ENCODE assay signal across 23 cellular contexts in the genomic region with DNA sequence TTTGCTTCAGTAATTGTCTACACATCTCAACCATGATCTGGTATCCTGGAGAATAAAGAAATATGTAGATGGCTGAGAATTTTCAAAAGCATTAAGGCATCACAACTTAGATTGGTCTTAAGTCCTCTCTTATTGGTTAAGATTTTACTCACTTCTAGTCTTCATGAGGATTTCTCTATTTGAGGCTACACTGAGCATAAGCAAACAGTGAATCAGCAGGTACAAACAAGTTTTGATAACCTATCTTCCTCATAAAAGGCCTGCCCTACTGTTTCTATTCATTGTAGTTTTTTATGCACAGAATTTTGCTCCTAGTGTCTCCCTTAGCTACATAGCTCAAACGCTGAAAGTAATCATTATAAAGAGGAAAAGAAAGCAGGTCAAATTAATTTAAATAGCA.
A peak's percentile ranks its signal among the peaks of the same experiment; 100 is the strongest.
DNase-seq lines count a peak whose midpoint lies in the region; ATAC-seq, FAIRE-seq and TF ChIP-seq lines count a peak whose summit lies in the region.
"Had no signal": no experiment of that assay in that cellular context is flagged by ENCODE, and none has a peak within 500 bp of the region (broad histone marks: within the 10 kb centered on the region; RNA-seq: fewer than 3 reads in every experiment).

No MANE protein-coding gene starts in this region.

- no peak overlapping the region for H3K4ac ChIP-seq in neuronal stem cell (ENCODE audit: low read length)

- H2AFZ ChIP-seq in GM12878 (ENCODE audit: control insufficient read depth, low read depth, low read length) (no peak overlapping the region), neuronal stem cell (ENCODE audit: low read length) (no peak overlapping the region)
- H2AFZ ChIP-seq: GM23248 had no signal

- DNase-seq in NCI-H526 treated with DMSO at 0.1 percent for 48 hours (lab: John Stamatoyannopoulos, UW), result peak; percentile 4
- DNase-seq in NCI-H526 (lab: John Stamatoyannopoulos, UW), result no peak
- peak; percentile 3 for DNase-seq in NCI-H1417 treated with DMSO at 0.1 percent for 48 hours (lab: John Stamatoyannopoulos, UW)
- DNase-seq in GM12878 (ENCODE audit: low read depth, low spot score), result no peak
- no peak for DNase-seq in progenitor cell of endocrine pancreas (ENCODE audit: low spot score, unreplicated experiment)
- DNase-seq in colonic mucosa, result no peak
- no peak for DNase-seq in neuronal stem cell (ENCODE audit: low spot score)
- DNase-seq: ACHN; BE2C; CD8-positive, alpha-beta memory T cell; DMS 273 treated with DMSO at 0.1 percent for 48 hours; DND-41; GM23248; H9; KBM-7; MG63; NCI-H187; NCI-H2081 treated with DMSO at 0.1 percent for 48 hours; NCI-H2171 treated with DMSO at 0.1 percent for 48 hours; NCI-H524 treated with DMSO at 0.1 percent for 48 hours had no signal

- intact Hi-C loops in GM12878 (cut with micrococcal nuclease; ENCODE audit: unreplicated experiment), result no loop called here
- intact Hi-C loops in colonic mucosa (cut with DNase I), result no loop called here

- CTCF ChIA-PET in GM12878 (lab: Yijun Ruan, JAX), result no interaction called here

- no peak overlapping the region for H3K27ac ChIP-seq in GM12878 (ENCODE audit: control insufficient read depth, insufficient read depth)
- no peak overlapping the region for H3K27ac ChIP-seq in colonic mucosa
- no peak overlapping the region for H3K27ac ChIP-seq in neuronal stem cell (replicated peaks; ENCODE audit: low read length)
- H3K27ac ChIP-seq: 22Rv1, GM23248 had no signal

- in situ Hi-C loops in GM12878 (cut with MboI), result no loop called here

- peak overlapping the region; percentile 3 for H3K27ac Mint-ChIP-seq in progenitor cell of endocrine pancreas
- H3K27ac Mint-ChIP-seq: CD14-positive monocyte; CD8-positive, alpha-beta memory T cell; H9 had no signal

- H3K36me3 Mint-ChIP-seq in progenitor cell of endocrine pancreas (ENCODE audit: insufficient read depth), result no peaks in the 10 kb centered on the region
- H3K36me3 Mint-ChIP-seq: CD14-positive monocyte; CD8-positive, alpha-beta memory T cell had no signal

- no peak for TF ChIP-seq POLR2A in GM12878 (IDR thresholded peaks at IDR 0.05; ENCODE audit: low read depth, low read length)

- FAIRE-seq in GM12878 (lab: Jason Lieb, UNC), result peak; percentile 13

- H3K4me2 ChIP-seq in GM12878 (ENCODE audit: control insufficient read depth, insufficient read depth) (no peak overlapping the region), neuronal stem cell (ENCODE audit: insufficient read depth, low read length, poor library complexity, severe bottlenecking) (no peak overlapping the region)

- H3K23ac ChIP-seq in neuronal stem cell (ENCODE audit: low read depth, low read length, poor library complexity), result no peak overlapping the region

- POLR2A ChIA-PET in GM12878 (lab: Charles Lee), result no interaction called here

- no peak overlapping the region for H3K18ac ChIP-seq in neuronal stem cell (ENCODE audit: low read length)

- no peak overlapping the region for H2BK15ac ChIP-seq in neuronal stem cell (ENCODE audit: low read length)

- H3K9me3 ChIP-seq in GM12878 (replicated peaks; ENCODE audit: control insufficient read depth, insufficient read depth, low read length), result no peaks in the 10 kb centered on the region
- H3K9me3 ChIP-seq in colonic mucosa, result no peaks in the 10 kb centered on the region
- no peaks in the 10 kb centered on the region for H3K9me3 ChIP-seq in neuronal stem cell (replicated peaks in 1 of 2; ENCODE audit: control insufficient read depth in 2 of 2, insufficient read depth in 1 of 2, low read depth in 1 of 2, low read length in 2 of 2)
- H3K9me3 ChIP-seq: BE2C, MG63 had no signal

- RAD21 ChIA-PET in GM12878 (lab: Charles Lee; ENCODE audit: unreplicated experiment), result no interaction called here

- H3K9ac ChIP-seq in GM12878 (ENCODE audit: control insufficient read depth, insufficient read depth, low read length) (no peak overlapping the region), colonic mucosa (ENCODE audit: low read depth in 2 of 2, low read length in 2 of 2) (no peak overlapping the region), neuronal stem cell (ENCODE audit: low read depth, low read length, poor library complexity) (no peak overlapping the region)
- H3K9ac ChIP-seq: GM23248 had no signal

- H3K79me2 ChIP-seq in GM12878 (ENCODE audit: control insufficient read depth, insufficient read depth, low read length), result no peaks in the 10 kb centered on the region

- no peaks in the 10 kb centered on the region for H3K9me3 Mint-ChIP-seq in progenitor cell of endocrine pancreas (ENCODE audit: low read depth)
- H3K9me3 Mint-ChIP-seq: CD8-positive, alpha-beta memory T cell had no signal

- no peaks in the 10 kb centered on the region for H4K20me1 ChIP-seq in GM12878 (ENCODE audit: control insufficient read depth, insufficient read depth)

- H3K14ac ChIP-seq in neuronal stem cell (ENCODE audit: low read length), result no peak overlapping the region

- no peaks in the 10 kb centered on the region for H3K27me3 ChIP-seq in GM12878 (replicated peaks in 1 of 2; ENCODE audit: control insufficient read depth in 2 of 2, insufficient read depth in 2 of 2, low read length in 1 of 2)
- no peaks in the 10 kb centered on the region for H3K27me3 ChIP-seq in colonic mucosa
- H3K27me3 ChIP-seq in neuronal stem cell (ENCODE audit: control insufficient read depth in 3 of 3, insufficient read depth in 3 of 3, low read depth in 1 of 3, low read length in 3 of 3), result no peaks in the 10 kb centered on the region
- H3K27me3 ChIP-seq: BE2C, MG63 had no signal

- no peak for TF ChIP-seq EP300 in GM12878 (IDR thresholded peaks at IDR 0.05; ENCODE audit: borderline replicate concordance in 1 of 2, control insufficient read depth in 1 of 2, low read depth in 2 of 2, low read length in 2 of 2)

- no peak for TF ChIP-seq RAD21 in GM12878 (IDR thresholded peaks at IDR 0.05; ENCODE audit: insufficient read depth, low read depth, low read length)

- no peak overlapping the region for H3K4me3 ChIP-seq in GM12878
- no peak overlapping the region for H3K4me3 ChIP-seq in colonic mucosa
- H3K4me3 ChIP-seq in neuronal stem cell (ENCODE audit: low read length in 2 of 2), result no peak overlapping the region
- H3K4me3 ChIP-seq: GM23248, MG63 had no signal

- H2BK12ac ChIP-seq in neuronal stem cell (ENCODE audit: low read length), result no peak overlapping the region

- no peak overlapping the region for H4K8ac ChIP-seq in neuronal stem cell (ENCODE audit: low read depth, low read length)

- no peak overlapping the region for H2AK5ac ChIP-seq in neuronal stem cell (ENCODE audit: low read depth, low read length)

- no peak for ATAC-seq in GM12878
- ATAC-seq: SK-N-SH treated with all-trans-retinoic acid at 6 μM for 48 hours had no signal

- H3K4me1 Mint-ChIP-seq in progenitor cell of endocrine pancreas (ENCODE audit: low read depth), result peaks cover 7% of the 10 kb centered on the region
- H3K4me1 Mint-ChIP-seq: CD14-positive monocyte; CD8-positive, alpha-beta memory T cell had no signal

- SMC1A ChIA-PET in GM12878 (lab: Charles Lee; ENCODE audit: uncharacterized antibody, unreplicated experiment), result no interaction called here

- no peaks in the 10 kb centered on the region for H3K27me3 Mint-ChIP-seq in progenitor cell of endocrine pancreas
- H3K27me3 Mint-ChIP-seq: CD8-positive, alpha-beta memory T cell had no signal

- no peak overlapping the region for H3K4me3 Mint-ChIP-seq in progenitor cell of endocrine pancreas (ENCODE audit: low read depth)
- H3K4me3 Mint-ChIP-seq: CD14-positive monocyte; CD8-positive, alpha-beta memory T cell; H9 had no signal

- H2BK120ac ChIP-seq in neuronal stem cell (ENCODE audit: low read depth, low read length), result no peak overlapping the region

- no peak overlapping the region for H4K91ac ChIP-seq in neuronal stem cell (ENCODE audit: low read depth, low read length, poor library complexity)

- H3K79me1 ChIP-seq in neuronal stem cell (ENCODE audit: low read depth, low read length), result no peaks in the 10 kb centered on the region

- 0% methylated on average over 1 of the region's 1 CpG for WGBS in GM12878 (ENCODE audit: insufficient coverage, insufficient replicate concordance, low lambda C conversion rate, missing lambda C conversion rate)
- WGBS in neuronal stem cell (ENCODE audit: extremely low coverage in 2 of 2, insufficient read length in 2 of 2, insufficient replicate concordance in 1 of 2), 2 donors, result no CpG with 5 or more reads among the region's 1 CpG

- no peaks in the 10 kb centered on the region for H3K4me1 ChIP-seq in GM12878 (ENCODE audit: control insufficient read depth, insufficient read depth, low read length)
- H3K4me1 ChIP-seq in colonic mucosa, result no peaks in the 10 kb centered on the region
- H3K4me1 ChIP-seq in neuronal stem cell (ENCODE audit: control insufficient read depth in 2 of 2, insufficient read depth in 1 of 2, low read depth in 1 of 2, low read length in 2 of 2), result no peaks in the 10 kb centered on the region
- H3K4me1 ChIP-seq: BE2C had no signal

- no peak for TF ChIP-seq CTCF in GM12878 (IDR thresholded peaks at IDR 0.05 in 2 of 3, conservative IDR thresholded peaks at IDR 0.05 in 1 of 3; ENCODE audit: control insufficient read depth in 2 of 3, extremely low read depth in 1 of 3, insufficient read depth in 1 of 3, low read depth in 3 of 3, low read length in 3 of 3)
- TF ChIP-seq CTCF in progenitor cell of endocrine pancreas (IDR thresholded peaks at IDR 0.05; ENCODE audit: unreplicated experiment), result no peak
- TF ChIP-seq CTCF in colonic mucosa (IDR thresholded peaks at IDR 0.05), result no peak

- BruUV-seq in GM12878 (replicated peaks; lab: Mats Ljungman, UMichigan), result no TSS peak

- H3K36me3 ChIP-seq in GM12878 (ENCODE audit: control insufficient read depth in 2 of 2, insufficient read depth in 2 of 2, low read length in 1 of 2), result no peaks in the 10 kb centered on the region
- H3K36me3 ChIP-seq in colonic mucosa, result no peaks in the 10 kb centered on the region
- H3K36me3 ChIP-seq in neuronal stem cell (replicated peaks in 1 of 2; ENCODE audit: control insufficient read depth in 2 of 2, insufficient read depth in 2 of 2, low read length in 2 of 2), result no peaks in the 10 kb centered on the region
- H3K36me3 ChIP-seq: BE2C, MG63 had no signal

- no peak overlapping the region for H2BK5ac ChIP-seq in neuronal stem cell (ENCODE audit: low read length)

TF ChIP-seq in GM12878, 131 proteins besides CTCF, POLR2A, EP300 and RAD21 (continues in another document):
- TF ChIP-seq KLF5 (IDR thresholded peaks at IDR 0.05; ENCODE audit: partially characterized antibody) (no peak), ZNF622 (IDR thresholded peaks at IDR 0.05) (no peak), EZH2 (IDR thresholded peaks at IDR 0.05; ENCODE audit: borderline replicate concordance, control insufficient read depth, low read depth, low read length) (no peak), HCFC1 (IDR thresholded peaks at IDR 0.05; ENCODE audit: low read length) (no peak), PAX8 (IDR thresholded peaks at IDR 0.05) (no peak), CBX3 (IDR thresholded peaks at IDR 0.05; ENCODE audit: borderline replicate concordance, low read depth) (no peak), CBX5 (IDR thresholded peaks at IDR 0.05; ENCODE audit: low read depth) (no peak)

Comparison
In these comparisons a context has a peak if more than half of its experiments do, and no peak if none do; other contexts are left out.
1. DNase-seq: peak in NCI-H526 treated with DMSO at 0.1 percent for 48 hours (single experiment) and NCI-H1417 treated with DMSO at 0.1 percent for 48 hours (single experiment); none in NCI-H526 (0 of 2), GM12878 (single experiment), progenitor cell of endocrine pancreas (single experiment), colonic mucosa (single experiment) and neuronal stem cell (single experiment).